19 cellular contexts compared by ENCODE assay signal in genomic region chr18:2911533-2911932, GRCh38.
"Had no signal": no experiment of that assay in that cellular context is flagged by ENCODE, and none has a peak within 500 bp of the region (broad histone marks: within the 10 kb centered on the region; RNA-seq: fewer than 3 reads in every experiment).

No MANE protein-coding gene starts in this region.

- H3K27ac Mint-ChIP-seq: brain had no signal

- ATAC-seq: activated CD8-positive, alpha-beta T cell treated with anti-CD3 and anti-CD28 coated beads for 36 hours; foreskin keratinocyte; left lung; naive thymus-derived CD4-positive, alpha-beta T cell; psoas muscle; stimulated activated naive CD8-positive, alpha-beta T cell treated with anti-CD3 and anti-CD28 coated beads, Interleukin-15, amount 100 ng/mL, for 72 hours had no signal

- H3K9me3 Mint-ChIP-seq: activated CD4-positive, alpha-beta T cell treated with anti-CD3 and anti-CD28 coated beads, Interleukin-2, amount 10 ng/mL, durations not matched to agents 7 days and 5 days; activated CD8-positive, alpha-beta T cell treated with anti-CD3 and anti-CD28 coated beads for 36 hours; activated T-helper 2 cell treated with anti-CD3 and anti-CD28 coated beads, Interferon-gamma antibody, Interleukin-2, Interleukin-4, amounts not matched to agents 10 μg/mL and 5 μg/mL and 100 μg/mL, durations not matched to agents 14 hours and 24 hours and 36 hours; naive thymus-derived CD4-positive, alpha-beta T cell; neural crest cell; stimulated activated naive CD8-positive, alpha-beta T cell treated with anti-CD3 and anti-CD28 coated beads, Interleukin-15, amount 100 ng/mL, for 72 hours had no signal

- DNase-seq: activated CD4-positive, alpha-beta T cell treated with anti-CD3 and anti-CD28 coated beads, Interleukin-2, amount 10 ng/mL, durations not matched to agents 7 days and 5 days; activated CD4-positive, CD25-positive, alpha-beta regulatory T cell treated with anti-CD3 and anti-CD28 coated beads, Interleukin-2, amount 50 U/mL, for 72 hours; activated CD8-positive, alpha-beta T cell treated with anti-CD3 and anti-CD28 coated beads for 36 hours; activated naive CD4-positive, alpha-beta T cell treated with anti-CD3 and anti-CD28 coated beads, Interleukin-2, amount 50 U/mL, for 16 hours; activated T-cell treated with anti-CD3 and anti-CD28 coated beads, Interleukin-2, amount 50 U/mL, for 1 hour; aorta; dermis blood vessel endothelial cell; effector memory CD4-positive, alpha-beta T cell; foreskin keratinocyte; left lung; naive thymus-derived CD4-positive, alpha-beta T cell; psoas muscle; stimulated activated CD4-positive, alpha-beta T cell treated with anti-CD3 and anti-CD28 coated beads, Interleukin-4, amount 100 ng/mL, for 4 hours; stimulated activated naive CD8-positive, alpha-beta T cell treated with anti-CD3 and anti-CD28 coated beads, Interleukin-15, amount 100 ng/mL, for 72 hours; tibial artery; WERI-Rb-1 had no signal
